In the genomic region with DNA sequence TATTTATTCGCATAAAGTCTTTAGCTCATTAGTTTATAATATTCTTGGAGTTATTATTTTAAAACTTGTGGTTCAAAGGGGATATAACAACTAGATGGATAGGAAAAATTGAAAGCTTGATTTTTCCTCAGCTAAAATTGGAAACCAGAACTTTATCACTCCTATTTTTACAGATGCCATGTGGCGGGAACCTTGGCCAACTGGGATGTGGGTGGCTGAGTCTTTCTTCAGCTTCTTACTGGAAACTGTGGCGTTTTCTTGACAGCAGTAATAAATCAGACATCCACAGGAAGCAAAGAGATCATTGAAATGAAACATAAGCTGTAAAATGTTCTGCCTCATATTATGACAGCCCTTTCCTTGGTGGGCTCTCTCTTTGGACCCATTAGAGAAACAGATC, we compare ENCODE assay signal across 25 cellular contexts.
"Had no signal": no experiment of that assay in that cellular context is flagged by ENCODE, and none has a peak within 500 bp of the region (broad histone marks: within the 10 kb centered on the region; RNA-seq: fewer than 3 reads in every experiment).

No MANE protein-coding gene starts in this region.

- H3K36me3 ChIP-seq: neural progenitor cell, ovary, right lobe of liver, sigmoid colon, stomach, suprapubic skin, tibial artery, transverse colon, upper lobe of right lung, uterus had no signal

- H3K9me3 ChIP-seq: ovary, right lobe of liver, sigmoid colon, stomach, suprapubic skin, testis, transverse colon, upper lobe of right lung, uterus had no signal

- DNase-seq: natural killer cell; occipital lobe; ovary; psoas muscle; right cardiac atrium; right lobe of liver; sigmoid colon; small intestine; stimulated activated CD4-positive, alpha-beta T cell treated with anti-CD3 and anti-CD28 coated beads, Interleukin-15, amount 100 ng/mL, for 24 hours; stimulated activated CD4-positive, alpha-beta T cell treated with anti-CD3 and anti-CD28 coated beads, Interleukin-2, amount 100 ng/mL, for 24 hours; stimulated activated CD4-positive, alpha-beta T cell treated with anti-CD3 and anti-CD28 coated beads, Interleukin-2, amount 100 ng/mL, for 48 hours; stimulated activated CD4-positive, alpha-beta T cell treated with anti-CD3 and anti-CD28 coated beads, Interleukin-4, amount 100 ng/mL, for 24 hours; stimulated activated naive B cell treated with anti-CD40 and anti-IgM and Interleukin-4, amounts not matched to agents 10 μg/mL and 1 μg/mL and 100 μg/mL, for 72 hours; stimulated activated naive CD4-positive, alpha-beta T cell treated with Interleukin-2 at 50 U/mL for 16 hours; stomach; substantia nigra; testis; tibial artery; transverse colon; upper lobe of right lung; uterus had no signal

- H3K4me3 ChIP-seq: neural progenitor cell, ovary, psoas muscle, right lobe of liver, sigmoid colon, stomach, suprapubic skin, testis, tibial artery, transverse colon, upper lobe of right lung, uterus had no signal

- H3K4me1 ChIP-seq: neural progenitor cell, parathyroid adenoma, psoas muscle, right lobe of liver, sigmoid colon, stomach, suprapubic skin, testis, tibial artery, transverse colon, upper lobe of right lung, uterus had no signal

- H3K9ac ChIP-seq: neural progenitor cell, parathyroid adenoma had no signal

- H3K27me3 ChIP-seq: neural progenitor cell, ovary, right lobe of liver, sigmoid colon, stomach, suprapubic skin, testis, tibial artery, transverse colon, upper lobe of right lung, uterus had no signal

- ATAC-seq: natural killer cell; psoas muscle; right cardiac atrium; right lobe of liver; stimulated activated effector memory CD8-positive, alpha-beta T cell treated with anti-CD3 and anti-CD28 coated beads, Interleukin-12 subunit alpha, Interleukin-12 subunit beta, amount 100 ng/mL, for 72 hours; stimulated activated naive B cell treated with anti-CD40 and anti-IgM and Interleukin-4, amounts not matched to agents 10 μg/mL and 1 μg/mL and 100 μg/mL, for 72 hours; upper lobe of right lung had no signal

- H3K27ac ChIP-seq: neural progenitor cell, ovary, parathyroid adenoma, psoas muscle, right lobe of liver, sigmoid colon, stomach, suprapubic skin, testis, tibial artery, transverse colon, upper lobe of right lung, uterus had no signal
